ENCODE assay signal across 12 cellular contexts in the genomic region with DNA sequence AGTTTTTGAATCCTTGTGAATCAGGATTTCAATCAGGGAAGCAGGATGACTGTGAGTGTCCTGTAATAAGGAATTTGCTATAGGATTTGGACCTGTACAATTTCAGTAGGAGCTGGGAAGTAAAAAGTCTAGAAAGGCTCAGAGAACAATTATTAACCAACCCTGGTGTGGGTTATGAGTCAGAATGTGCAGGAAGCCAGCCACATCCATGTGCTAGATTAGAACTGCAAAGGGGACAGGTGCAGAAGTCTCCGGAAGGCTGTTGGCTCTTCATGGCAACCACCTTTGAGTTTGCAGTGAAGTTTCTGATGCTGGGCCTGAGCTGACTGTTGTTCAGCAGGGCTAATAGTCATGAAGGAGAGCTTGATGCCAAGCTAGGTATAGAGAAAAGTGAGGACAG.
DNase-seq lines count a peak whose midpoint lies in the region; ATAC-seq, FAIRE-seq and TF ChIP-seq lines count a peak whose summit lies in the region.
"Had no signal": no experiment of that assay in that cellular context is flagged by ENCODE, and none has a peak within 500 bp of the region (broad histone marks: within the 10 kb centered on the region; RNA-seq: fewer than 3 reads in every experiment).

No MANE protein-coding gene starts in this region.

- H3K36me3 ChIP-seq in GM23248 (ENCODE audit: low read depth) = no peaks in the 10 kb centered on the region
- H3K36me3 ChIP-seq in PC-3 (ENCODE audit: low read depth, low read length) = no peaks in the 10 kb centered on the region

- H3K79me2 ChIP-seq in GM23248 (ENCODE audit: insufficient read depth) = no peaks in the 10 kb centered on the region
- no peaks in the 10 kb centered on the region for H3K79me2 ChIP-seq in PC-3 (ENCODE audit: low read length)

- H4K20me1 ChIP-seq in GM23248 (ENCODE audit: insufficient read depth) (no peaks in the 10 kb centered on the region), PC-3 (ENCODE audit: low read length) (no peaks in the 10 kb centered on the region)

- intact Hi-C loops in PC-3 (cut with micrococcal nuclease) = no loop called here

- H3K4me1 ChIP-seq in GM23248 (ENCODE audit: insufficient read depth) (no peaks in the 10 kb centered on the region), PC-3 (ENCODE audit: insufficient read depth, low read length) (peaks cover 44% of the 10 kb centered on the region)

- H3K9me3 ChIP-seq in GM23248 (ENCODE audit: low read depth) = no peaks in the 10 kb centered on the region
- H3K9me3 ChIP-seq in PC-3 (ENCODE audit: low read length) = no peaks in the 10 kb centered on the region

- no peak for TF ChIP-seq CTCF in PC-3 (conservative IDR thresholded peaks at IDR 0.05; ENCODE audit: low read depth, low read length)
- TF ChIP-seq CTCF in fibroblast of the aortic adventitia (IDR thresholded peaks at IDR 0.05; ENCODE audit: insufficient read depth, low read length) = no peak
- no peak for TF ChIP-seq CTCF in GM10248 (IDR thresholded peaks at IDR 0.05; ENCODE audit: control extremely low read depth, extremely low read depth, low read depth, missing control alignments)

- no peaks in the 10 kb centered on the region for H3K9me2 ChIP-seq in GM23248 (ENCODE audit: insufficient read depth)
- no peaks in the 10 kb centered on the region for H3K9me2 ChIP-seq in PC-3 (replicated peaks; ENCODE audit: low read length)

- H3K4me2 ChIP-seq in GM23248 (ENCODE audit: unreplicated experiment) (no peak overlapping the region), PC-3 (ENCODE audit: low read length) (peak overlapping the region; percentile 4)

- no peak for TF ChIP-seq POLR2A in GM12891 (IDR thresholded peaks at IDR 0.05; ENCODE audit: low read depth, low read length)

- H3K9ac ChIP-seq in GM23248 (no peak overlapping the region), PC-3 (ENCODE audit: low read length) (no peak overlapping the region)

- in situ Hi-C loops in GM23248 (cut with MboI) = no loop called here

- no peaks in the 10 kb centered on the region for H3F3A ChIP-seq in GM23248 (ENCODE audit: insufficient read depth)
- no peaks in the 10 kb centered on the region for H3F3A ChIP-seq in PC-3 (ENCODE audit: low read length, unreplicated experiment)

- peak; percentile 60 for ATAC-seq in PC-3

- peak; percentile 32 for DNase-seq in GM23248
- DNase-seq in PC-3 = peak; percentile 70
- peak; percentile 12 for DNase-seq in fibroblast of the aortic adventitia (ENCODE audit: low read depth)
- peak; percentile 92 for DNase-seq in renal cortical epithelial cell (ENCODE audit: low read depth)
- no peak for DNase-seq in GM12891 (ENCODE audit: insufficient read length, low spot score)
- no peak for DNase-seq in NCI-H2107 treated with DMSO at 0.1 percent for 48 hours (lab: John Stamatoyannopoulos, UW; ENCODE audit: unreplicated experiment)
- DNase-seq in GM10248 (ENCODE audit: extremely low spot score) = no peak
- DNase-seq: activated CD8-positive, alpha-beta memory T cell treated with anti-CD3 and anti-CD28 coated beads for 24 hours; activated naive CD4-positive, alpha-beta T cell; CD4-positive, CD25-positive, alpha-beta regulatory T cell; NCI-H2171; nucleus accumbens had no signal

- FAIRE-seq in GM12891 (lab: Jason Lieb, UNC) = no peak

- H2AFZ ChIP-seq in GM23248 (no peak overlapping the region), PC-3 (ENCODE audit: low read length) (no peak overlapping the region)

- CTCF ChIA-PET in PC-3 (lab: Charles Lee) (no interaction called here), GM10248 (lab: Yijun Ruan, JAX) (interaction anchor here (1.2 kb wide), 1 partner anchor 20 kb away, joined by 3 read pairs; no protein-coding TSS in a partner anchor)

- WGBS in GM23248 (ENCODE audit: low coverage in 1 of 2, low lambda C conversion rate in 2 of 2, missing lambda C conversion rate in 2 of 2), 2 experiments = 94 to 100% methylated on average over 1 of the region's 1 CpG

- H3K27ac ChIP-seq in GM23248 = no peak overlapping the region
- no peak overlapping the region for H3K27ac ChIP-seq in PC-3 (ENCODE audit: low read length)

- no peak overlapping the region for H3K4me3 ChIP-seq in GM23248
- H3K4me3 ChIP-seq in PC-3 (ENCODE audit: low read length) = no peak overlapping the region
- H3K4me3 ChIP-seq in fibroblast of the aortic adventitia (ENCODE audit: low read depth, low read length) = no peak overlapping the region

- no peaks in the 10 kb centered on the region; the same call in 1 of the 2 replicates for H3K27me3 ChIP-seq in GM23248 (replicated peaks; ENCODE audit: insufficient read depth)
- no peaks in the 10 kb centered on the region for H3K27me3 ChIP-seq in PC-3 (ENCODE audit: low read length)

- POLR2A ChIA-PET in PC-3 (lab: Charles Lee; ENCODE audit: unreplicated experiment) = interaction anchor here (0.6 kb wide), 1 partner anchor 784 kb away, joined by 3 read pairs; no protein-coding TSS in a partner anchor
- POLR2A ChIA-PET in GM10248 (lab: Yijun Ruan, JAX) = no interaction called here

- no TSS peak for BruUV-seq in PC-3 (replicated peaks; lab: Mats Ljungman, UMichigan)

TF ChIP-seq in GM12891, 5 proteins besides CTCF, POLR2A, EP300 and RAD21:
- TF ChIP-seq TAF1 (IDR thresholded peaks at IDR 0.05; ENCODE audit: low read depth, low read length) (no peak), SPI1 (IDR thresholded peaks at IDR 0.05; ENCODE audit: low read depth, low read length) (no peak), POU2F2 (IDR thresholded peaks at IDR 0.05; ENCODE audit: low read depth, low read length) (no peak), POLR2AphosphoS5 (IDR thresholded peaks at IDR 0.05; ENCODE audit: low read depth, low read length) (no peak), PAX5 (IDR thresholded peaks at IDR 0.05; ENCODE audit: insufficient read depth, low read length, severe bottlenecking) (no peak)

Comparison
In these comparisons a context has a peak if more than half of its experiments do, and no peak if none do; other contexts are left out.
1. DNase-seq: peak in GM23248 (single experiment), PC-3 (single experiment), fibroblast of the aortic adventitia (single experiment) and renal cortical epithelial cell (single experiment); none in GM12891 (single experiment), NCI-H2107 treated with DMSO at 0.1 percent for 48 hours (single experiment) and GM10248 (single experiment).